26 cellular contexts compared by ENCODE assay signal in the genomic region with DNA sequence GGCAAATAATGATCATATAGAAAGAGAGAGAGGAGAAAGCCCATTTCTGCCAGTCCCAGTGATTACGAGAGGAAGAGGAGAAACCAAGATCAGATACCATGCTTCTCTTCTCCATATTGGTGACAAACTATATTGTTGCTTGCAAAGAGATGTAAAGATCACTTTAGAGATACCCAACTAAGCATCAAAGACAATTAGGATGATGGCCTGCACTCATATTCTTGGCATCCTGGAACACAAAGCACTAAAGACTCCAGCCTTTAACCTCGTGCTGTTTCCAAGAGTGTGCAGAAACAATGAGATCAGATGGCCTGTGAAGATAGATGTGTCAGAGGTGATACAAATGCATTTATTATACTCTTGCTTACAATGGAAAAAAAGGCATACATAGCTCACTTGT.
"Had no signal": no experiment of that assay in that cellular context is flagged by ENCODE, and none has a peak within 500 bp of the region (broad histone marks: within the 10 kb centered on the region; RNA-seq: fewer than 3 reads in every experiment).

No MANE protein-coding gene starts in this region.

- DNase-seq: activated CD4-positive, alpha-beta memory T cell treated with anti-CD3 and anti-CD28 coated beads, Interleukin-2, amount 10 ng/mL, durations not matched to agents 7 days and 5 days; activated CD4-positive, alpha-beta T cell treated with anti-CD3 and anti-CD28 coated beads for 1 hour; activated CD4-positive, alpha-beta T cell treated with anti-CD3 and anti-CD28 coated beads for 4 hours; activated CD4-positive, alpha-beta T cell treated with anti-CD3 and anti-CD28 coated beads, Interleukin-2, amount 10 ng/mL, durations not matched to agents 7 days and 5 days; activated CD4-positive, alpha-beta T cell treated with anti-CD3 and anti-CD28 coated beads, Interleukin-2, amount 50 U/mL, for 4 hours; activated CD8-positive, alpha-beta memory T cell treated with anti-CD3 and anti-CD28 coated beads, Interleukin-2, amount 50 U/mL, for 48 hours; activated gamma-delta T cell; activated naive CD4-positive, alpha-beta T cell; activated naive CD4-positive, alpha-beta T cell treated with anti-CD3 and anti-CD28 coated beads, Interleukin-2, amount 10 ng/mL, durations not matched to agents 7 days and 5 days; activated naive CD8-positive, alpha-beta T cell treated with anti-CD3 and anti-CD28 coated beads, Interleukin-2, amount 10 ng/mL, durations not matched to agents 7 days and 5 days; activated T-cell treated with anti-CD3 and anti-CD28 coated beads for 4 hours; activated T-cell treated with anti-CD3 and anti-CD28 coated beads, Interleukin-2, amount 50 U/mL, for 24 hours; activated T-cell treated with anti-CD3 and anti-CD28 coated beads, Interleukin-2, amount 50 U/mL, for 72 hours; aorta; body of pancreas; caudate nucleus; cortex of kidney; dermis blood vessel endothelial cell; effector CD8-positive, alpha-beta T cell; esophagus squamous epithelium; foreskin melanocyte; heart right ventricle; T1000 had no signal

- ATAC-seq: activated naive CD4-positive, alpha-beta T cell treated with anti-CD3 and anti-CD28 coated beads, Interleukin-2, amount 50 U/mL, for 72 hours; activated T-cell treated with anti-CD3 and anti-CD28 coated beads, Interleukin-2, amount 50 U/mL, for 72 hours; body of pancreas; gastroesophageal sphincter; heart right ventricle; WTC11 had no signal
